ENCODE assay signal across 8 cellular contexts in genomic region chr12:111444314-111444705, GRCh38. TPM values are rescaled to one million over a fixed set of nuclear protein-coding genes. Genes with fewer than 3 reads are reported as not detected.
DNase-seq lines count a peak whose midpoint lies in the region; ATAC-seq and TF ChIP-seq lines count a peak whose summit lies in the region.

No MANE protein-coding gene starts in this region.

- H3K4me3 ChIP-seq in GM12865 (ENCODE audit: low read depth, low read length) (peak overlapping the region; percentile 43), stomach smooth muscle (ENCODE audit: low read length in 2 of 2) (no peak overlapping the region), neuronal stem cell (ENCODE audit: low read length in 2 of 2) (no peak overlapping the region)

- TF ChIP-seq CTCF in GM12865 (IDR thresholded peaks at IDR 0.05; ENCODE audit: insufficient read depth, low read depth, low read length, missing control alignments) = no peak

- H3K36me3 ChIP-seq in KOPT-K1 (ENCODE audit: insufficient read depth, low read length) (peaks cover 86% of the 10 kb centered on the region), stomach smooth muscle (ENCODE audit: control insufficient read depth in 2 of 2, insufficient read depth in 2 of 2, low read length in 2 of 2) (peaks cover 17 to 43% of the 10 kb centered on the region in 2 donors), neuronal stem cell (replicated peaks in 1 of 2; ENCODE audit: control insufficient read depth in 2 of 2, insufficient read depth in 2 of 2, low read length in 2 of 2) (peaks cover 27 to 78% of the 10 kb centered on the region in 2 donors)

- H3K27ac Mint-ChIP-seq in effector memory CD8-positive, alpha-beta T cell = peak overlapping the region; percentile 95 to 96

- H4K91ac ChIP-seq in neuronal stem cell (ENCODE audit: low read depth, low read length, poor library complexity) = no peak overlapping the region

- H2BK5ac ChIP-seq in neuronal stem cell (ENCODE audit: low read length) = no peak overlapping the region

- no peak overlapping the region for H3K14ac ChIP-seq in neuronal stem cell (ENCODE audit: low read length)

- H3K36me3 Mint-ChIP-seq in effector memory CD8-positive, alpha-beta T cell (ENCODE audit: insufficient read depth) = peaks cover 56% of the 10 kb centered on the region

- H3K4me3 Mint-ChIP-seq in effector memory CD8-positive, alpha-beta T cell = peak overlapping the region; percentile 75 to 84

- H3K4me1 Mint-ChIP-seq in effector memory CD8-positive, alpha-beta T cell (ENCODE audit: low read depth in 2 of 2) = peaks cover 69 to 72% of the 10 kb centered on the region in 2 donors

- peak; percentile 39 for ATAC-seq in GM21528 (IDR thresholded peaks at IDR 0.05; ENCODE audit: low FRiP score, unreplicated experiment)
- peak; percentile 13 for ATAC-seq in effector memory CD8-positive, alpha-beta T cell (replicated peaks)

- H2BK15ac ChIP-seq in neuronal stem cell (ENCODE audit: low read length) = no peak overlapping the region

- DNase-seq in GM12865 (ENCODE audit: low read depth) (peak; percentile 95), DMS79 (lab: John Stamatoyannopoulos, UW) (no peak), neuronal stem cell (ENCODE audit: low spot score) (no peak), NCI-H2081 (lab: John Stamatoyannopoulos, UW) (no peak)
- no peak for DNase-seq in effector memory CD8-positive, alpha-beta T cell

- no peak overlapping the region for H3K4ac ChIP-seq in neuronal stem cell (ENCODE audit: low read length)

- no peak overlapping the region for H2AK5ac ChIP-seq in neuronal stem cell (ENCODE audit: low read depth, low read length)

- no peaks in the 10 kb centered on the region for H3K27me3 Mint-ChIP-seq in effector memory CD8-positive, alpha-beta T cell

- no peak overlapping the region for H2AFZ ChIP-seq in neuronal stem cell (ENCODE audit: low read length)

- H3K27me3 ChIP-seq in stomach smooth muscle (ENCODE audit: control insufficient read depth in 1 of 2, insufficient read depth in 2 of 2, low read length in 2 of 2) = no peaks in the 10 kb centered on the region
- no peaks in the 10 kb centered on the region for H3K27me3 ChIP-seq in neuronal stem cell (ENCODE audit: control insufficient read depth in 3 of 3, insufficient read depth in 3 of 3, low read depth in 1 of 3, low read length in 3 of 3)

- H3K27ac ChIP-seq in KOPT-K1 (ENCODE audit: low read depth, low read length, poor library complexity, severe bottlenecking) (peak overlapping the region; percentile 52), stomach smooth muscle (ENCODE audit: low read length) (peak overlapping the region; percentile 84), neuronal stem cell (replicated peaks; ENCODE audit: low read length) (no peak overlapping the region)

- WGBS in neuronal stem cell (ENCODE audit: extremely low coverage in 2 of 2, insufficient read length in 2 of 2, insufficient replicate concordance in 1 of 2), 2 donors = no CpG with 5 or more reads among the region's 3 CpGs

- H2BK120ac ChIP-seq in neuronal stem cell (ENCODE audit: low read depth, low read length) = no peak overlapping the region

- H3K18ac ChIP-seq in neuronal stem cell (ENCODE audit: low read length) = no peak overlapping the region

- H3K9ac ChIP-seq in stomach smooth muscle (ENCODE audit: low read length in 2 of 2) (peak overlapping the region in 1 of 2 donors; percentile 69), neuronal stem cell (ENCODE audit: low read depth, low read length, poor library complexity) (no peak overlapping the region)

- H4K8ac ChIP-seq in neuronal stem cell (ENCODE audit: low read depth, low read length) = no peak overlapping the region

- no peak overlapping the region for H3K4me2 ChIP-seq in neuronal stem cell (ENCODE audit: insufficient read depth, low read length, poor library complexity, severe bottlenecking)

- H3K23ac ChIP-seq in neuronal stem cell (ENCODE audit: low read depth, low read length, poor library complexity) = no peak overlapping the region

- no peak overlapping the region for H2BK12ac ChIP-seq in neuronal stem cell (ENCODE audit: low read length)

- peaks cover 40% of the 10 kb centered on the region for H3K4me1 ChIP-seq in stomach smooth muscle (ENCODE audit: control insufficient read depth, insufficient read depth, low read length)
- peaks cover 5% of the 10 kb centered on the region in 2 donors for H3K4me1 ChIP-seq in neuronal stem cell (ENCODE audit: control insufficient read depth in 2 of 2, insufficient read depth in 1 of 2, low read depth in 1 of 2, low read length in 2 of 2)

- H3K9me3 ChIP-seq in KOPT-K1 (ENCODE audit: insufficient read depth, low read length, poor library complexity, severe bottlenecking) (no peaks in the 10 kb centered on the region), stomach smooth muscle (ENCODE audit: control insufficient read depth in 2 of 2, low read length in 2 of 2) (no peaks in the 10 kb centered on the region), neuronal stem cell (replicated peaks in 1 of 2; ENCODE audit: control insufficient read depth in 2 of 2, insufficient read depth in 1 of 2, low read depth in 1 of 2, low read length in 2 of 2) (no peaks in the 10 kb centered on the region)

- H3K79me1 ChIP-seq in neuronal stem cell (ENCODE audit: low read depth, low read length) = peaks cover 4% of the 10 kb centered on the region

- H3K9me3 Mint-ChIP-seq in effector memory CD8-positive, alpha-beta T cell = no peaks in the 10 kb centered on the region

RNA-seq across cellular contexts. Expression of gene SH2B3, which starts 38.6 kb away (rescaled TPM):
- polyA plus RNA-seq in neuronal stem cell (2013, experiment 1 of 2) = 6.5 TPM
- 6.3 TPM for polyA plus RNA-seq in neuronal stem cell (2013, experiment 2 of 2)
